ENCODE assay signal across 20 cellular contexts in the genomic region with DNA sequence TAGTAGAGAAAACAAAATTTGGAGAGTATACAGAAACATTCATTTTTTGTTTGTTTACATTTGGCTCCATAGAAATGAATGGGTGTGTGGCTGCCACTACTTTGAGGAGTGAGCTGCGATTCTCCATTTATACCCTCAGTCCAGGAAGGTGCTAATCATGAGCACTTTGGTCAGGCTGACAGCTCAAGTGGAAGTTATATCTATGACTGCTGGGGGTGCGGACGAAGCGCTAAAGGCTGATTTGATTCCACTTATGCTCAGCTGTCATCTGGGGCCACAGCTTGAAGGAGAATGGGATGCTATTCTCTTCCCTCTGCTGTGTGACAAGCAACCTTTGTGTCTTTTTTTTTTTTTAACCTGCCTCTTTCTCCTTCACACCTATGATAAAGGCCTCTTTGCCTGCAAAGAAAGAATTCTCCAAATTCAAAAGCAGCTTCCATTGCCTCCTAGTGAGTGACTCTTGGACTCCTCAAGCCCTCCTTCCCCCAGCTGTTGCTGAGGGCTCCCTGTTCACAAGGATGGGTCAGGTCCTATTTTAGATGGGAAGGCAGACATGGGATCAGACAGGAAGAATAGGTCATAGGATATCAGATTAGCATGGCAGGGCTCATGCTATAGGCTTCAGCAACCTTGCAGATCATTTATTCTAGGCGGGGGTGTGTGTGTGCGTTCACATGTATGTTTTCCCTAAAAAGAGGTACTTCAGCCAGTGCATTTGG.
"Had no signal": no experiment of that assay in that cellular context is flagged by ENCODE, and none has a peak within 500 bp of the region (broad histone marks: within the 10 kb centered on the region; RNA-seq: fewer than 3 reads in every experiment).

No MANE protein-coding gene starts in this region.

- H3K27me3 Mint-ChIP-seq: activated B cell treated with CpG ODN at 0.5 μM for 24 hours; progenitor cell of endocrine pancreas; stimulated activated naive CD8-positive, alpha-beta T cell treated with anti-CD3 and anti-CD28 coated beads, Interleukin-15, Interleukin-2, amounts not matched to agents 100 ng/mL and 50 ng/mL, for 24 hours had no signal

- ATAC-seq: activated naive CD8-positive, alpha-beta T cell treated with anti-CD3 and anti-CD28 coated beads, Interleukin-2, amount 50 U/mL, for 24 hours; gastrocnemius medialis; natural killer cell; upper lobe of right lung had no signal

- H3K4me1 ChIP-seq: colonic mucosa, upper lobe of right lung had no signal

- H3K4me3 ChIP-seq: cardiac muscle cell, colonic mucosa, gastrocnemius medialis, lung, sigmoid colon, upper lobe of right lung had no signal

- H3K4me3 Mint-ChIP-seq: activated B cell treated with CpG ODN at 0.5 μM for 24 hours; activated CD4-positive, alpha-beta T cell treated with anti-CD3 and anti-CD28 coated beads, Interleukin-2, amount 10 ng/mL, durations not matched to agents 24 days and 14 days; activated naive CD8-positive, alpha-beta T cell treated with anti-CD3 and anti-CD28 coated beads, Interleukin-2, amount 50 U/mL, for 24 hours; activated T-helper 1 cell treated with anti-CD3 and anti-CD28 coated beads, Interleukin-12 subunit alpha, Interleukin-12 subunit beta, Interleukin-2, Interleukin-4 antibody, amounts not matched to agents 30 ng/mL and 10 ng/mL and 1 ng/mL, durations not matched to agents 14 hours and 24 hours and 36 hours; natural killer cell; stimulated activated naive CD8-positive, alpha-beta T cell treated with anti-CD3 and anti-CD28 coated beads, Interleukin-15, Interleukin-2, amounts not matched to agents 100 ng/mL and 50 ng/mL, for 24 hours; T-helper 1 cell treated with Interleukin-12 subunit alpha and Interleukin-12 subunit beta and Interleukin-4 antibody, amounts not matched to agents 30 μg/mL and 1 μg/mL, for 36 hours had no signal

- H3K9me3 ChIP-seq: colonic mucosa, gastrocnemius medialis, sigmoid colon, upper lobe of right lung had no signal

- H3K27ac Mint-ChIP-seq: activated B cell treated with CpG ODN at 0.5 μM for 24 hours; activated CD4-positive, alpha-beta T cell treated with anti-CD3 and anti-CD28 coated beads, Interleukin-2, amount 10 ng/mL, durations not matched to agents 24 days and 14 days; activated naive CD8-positive, alpha-beta T cell treated with anti-CD3 and anti-CD28 coated beads, Interleukin-2, amount 50 U/mL, for 24 hours; activated T-helper 1 cell treated with anti-CD3 and anti-CD28 coated beads, Interleukin-12 subunit alpha, Interleukin-12 subunit beta, Interleukin-2, Interleukin-4 antibody, amounts not matched to agents 30 ng/mL and 10 ng/mL and 1 ng/mL, durations not matched to agents 14 hours and 24 hours and 36 hours; progenitor cell of endocrine pancreas; stimulated activated naive CD8-positive, alpha-beta T cell treated with anti-CD3 and anti-CD28 coated beads, Interleukin-15, Interleukin-2, amounts not matched to agents 100 ng/mL and 50 ng/mL, for 24 hours; T-helper 1 cell treated with Interleukin-12 subunit alpha and Interleukin-12 subunit beta and Interleukin-4 antibody, amounts not matched to agents 30 μg/mL and 1 μg/mL, for 36 hours had no signal

- H3K9me3 Mint-ChIP-seq: activated B cell treated with CpG ODN at 0.5 μM for 24 hours; activated CD4-positive, alpha-beta T cell treated with anti-CD3 and anti-CD28 coated beads, Interleukin-2, amount 10 ng/mL, durations not matched to agents 24 days and 14 days; activated naive CD8-positive, alpha-beta T cell treated with anti-CD3 and anti-CD28 coated beads, Interleukin-2, amount 50 U/mL, for 24 hours; activated T-helper 1 cell treated with anti-CD3 and anti-CD28 coated beads, Interleukin-12 subunit alpha, Interleukin-12 subunit beta, Interleukin-2, Interleukin-4 antibody, amounts not matched to agents 30 ng/mL and 10 ng/mL and 1 ng/mL, durations not matched to agents 14 hours and 24 hours and 36 hours; natural killer cell; stimulated activated naive CD8-positive, alpha-beta T cell treated with anti-CD3 and anti-CD28 coated beads, Interleukin-15, Interleukin-2, amounts not matched to agents 100 ng/mL and 50 ng/mL, for 24 hours; T-helper 1 cell treated with Interleukin-12 subunit alpha and Interleukin-12 subunit beta and Interleukin-4 antibody, amounts not matched to agents 30 μg/mL and 1 μg/mL, for 36 hours had no signal

- H3K36me3 Mint-ChIP-seq: natural killer cell had no signal

- H3K27ac ChIP-seq: cardiac muscle cell, colonic mucosa, gastrocnemius medialis, sigmoid colon, upper lobe of right lung had no signal

- H3K36me3 ChIP-seq: cardiac muscle cell, colonic mucosa, gastrocnemius medialis, sigmoid colon, upper lobe of right lung had no signal

- H3K27me3 ChIP-seq: cardiac muscle cell, colonic mucosa, gastrocnemius medialis, sigmoid colon, upper lobe of right lung had no signal

- DNase-seq: activated B cell treated with CpG ODN at 0.5 μM for 24 hours; activated CD4-positive, alpha-beta T cell treated with anti-CD3 and anti-CD28 coated beads, Interleukin-2, amount 10 ng/mL, durations not matched to agents 24 days and 14 days; activated naive CD4-positive, alpha-beta T cell; activated naive CD8-positive, alpha-beta T cell treated with anti-CD3 and anti-CD28 coated beads, Interleukin-2, amount 50 U/mL, for 24 hours; colonic mucosa; gastrocnemius medialis; hypothalamus; kidney glomerular epithelial cell; natural killer cell; occipital lobe; sigmoid colon; stimulated activated CD4-positive, alpha-beta T cell treated with anti-CD3 and anti-CD28 coated beads, Interleukin-12 subunit alpha, Interleukin-12 subunit beta, amount 100 ng/mL, for 4 hours; stimulated activated CD4-positive, alpha-beta T cell treated with anti-CD3 and anti-CD28 coated beads, Interleukin-2, amount 100 ng/mL, for 48 hours; upper lobe of right lung had no signal
